In the genomic region with DNA sequence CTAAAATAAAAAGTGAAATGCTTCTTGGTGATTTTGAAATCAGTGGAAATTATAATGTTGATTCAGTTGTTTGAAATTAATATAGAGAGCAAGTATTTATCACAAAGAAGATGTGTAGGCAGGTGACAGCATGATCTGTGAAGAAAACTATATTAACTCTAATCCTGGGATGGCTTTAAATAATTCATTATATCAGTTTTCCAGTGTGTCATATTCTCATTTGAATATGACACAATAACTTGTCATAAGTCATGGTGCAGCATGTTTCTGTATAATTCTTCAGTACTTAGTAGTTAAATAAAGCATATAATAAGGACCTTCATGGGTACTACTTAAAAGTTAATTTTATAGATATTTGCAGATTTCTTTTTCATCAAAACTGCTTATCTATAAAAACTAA, we compare ENCODE assay signal across 18 cellular contexts.
DNase-seq lines count a peak whose midpoint lies in the region; ATAC-seq lines count a peak whose summit lies in the region.
"Had no signal": no experiment of that assay in that cellular context is flagged by ENCODE, and none has a peak within 500 bp of the region (broad histone marks: within the 10 kb centered on the region; RNA-seq: fewer than 3 reads in every experiment).

No MANE protein-coding gene starts in this region.

- H3K27ac ChIP-seq in epithelial cell of prostate: peak overlapping the region; percentile 76
- H3K27ac ChIP-seq: C4-2B, Peyer's patch had no signal

- peaks cover 87% of the 10 kb centered on the region for H3K4me1 Mint-ChIP-seq in activated naive CD8-positive, alpha-beta T cell (ENCODE audit: low read depth)
- H3K4me1 Mint-ChIP-seq in stimulated activated effector memory CD8-positive, alpha-beta T cell treated with anti-CD3 and anti-CD28 coated beads, Interleukin-12 subunit alpha, Interleukin-12 subunit beta, amount 100 ng/mL, for 72 hours: peaks cover 27% of the 10 kb centered on the region

- peak overlapping the region in 1 of 2 donors; percentile 36 for H3K27ac Mint-ChIP-seq in activated naive CD4-positive, alpha-beta T cell treated with anti-CD3 and anti-CD28 coated beads, Interleukin-2, amount 50 U/mL, for 72 hours
- peak overlapping the region; percentile 83 for H3K27ac Mint-ChIP-seq in activated naive CD8-positive, alpha-beta T cell
- no peak overlapping the region for H3K27ac Mint-ChIP-seq in stimulated activated effector memory CD8-positive, alpha-beta T cell treated with anti-CD3 and anti-CD28 coated beads, Interleukin-12 subunit alpha, Interleukin-12 subunit beta, amount 100 ng/mL, for 72 hours

- H3K9me3 Mint-ChIP-seq in activated naive CD4-positive, alpha-beta T cell treated with anti-CD3 and anti-CD28 coated beads, Interleukin-2, amount 50 U/mL, for 72 hours: no peaks in the 10 kb centered on the region
- no peaks in the 10 kb centered on the region for H3K9me3 Mint-ChIP-seq in activated naive CD8-positive, alpha-beta T cell (ENCODE audit: low read depth)
- H3K9me3 Mint-ChIP-seq in stimulated activated effector memory CD8-positive, alpha-beta T cell treated with anti-CD3 and anti-CD28 coated beads, Interleukin-12 subunit alpha, Interleukin-12 subunit beta, amount 100 ng/mL, for 72 hours: no peaks in the 10 kb centered on the region

- H3K4me3 Mint-ChIP-seq in activated naive CD8-positive, alpha-beta T cell: peak overlapping the region; percentile 8
- no peak overlapping the region for H3K4me3 Mint-ChIP-seq in stimulated activated effector memory CD8-positive, alpha-beta T cell treated with anti-CD3 and anti-CD28 coated beads, Interleukin-12 subunit alpha, Interleukin-12 subunit beta, amount 100 ng/mL, for 72 hours

- peaks cover 0 to 34% of the 10 kb centered on the region in 2 donors for H3K36me3 Mint-ChIP-seq in activated naive CD4-positive, alpha-beta T cell treated with anti-CD3 and anti-CD28 coated beads, Interleukin-2, amount 50 U/mL, for 72 hours
- H3K36me3 Mint-ChIP-seq in activated naive CD8-positive, alpha-beta T cell: peaks cover 27% of the 10 kb centered on the region
- peaks cover 37% of the 10 kb centered on the region for H3K36me3 Mint-ChIP-seq in stimulated activated effector memory CD8-positive, alpha-beta T cell treated with anti-CD3 and anti-CD28 coated beads, Interleukin-12 subunit alpha, Interleukin-12 subunit beta, amount 100 ng/mL, for 72 hours

- H3K27me3 Mint-ChIP-seq in activated naive CD8-positive, alpha-beta T cell: no peaks in the 10 kb centered on the region

- peak; percentile 27 to 33 for ATAC-seq in activated naive CD4-positive, alpha-beta T cell treated with anti-CD3 and anti-CD28 coated beads, Interleukin-2, amount 50 U/mL, for 72 hours
- ATAC-seq in stimulated activated effector memory CD8-positive, alpha-beta T cell treated with anti-CD3 and anti-CD28 coated beads, Interleukin-12 subunit alpha, Interleukin-12 subunit beta, amount 100 ng/mL, for 72 hours: peak; percentile 36
- ATAC-seq: K562, Right ventricle myocardium inferior had no signal

- DNase-seq in activated naive CD4-positive, alpha-beta T cell treated with anti-CD3 and anti-CD28 coated beads, Interleukin-2, amount 50 U/mL, for 72 hours (ENCODE audit: low spot score in 2 of 2): no peak
- DNase-seq in activated naive CD4-positive, alpha-beta T cell (lab: John Stamatoyannopoulos, UW): no peak
- DNase-seq in epithelial cell of prostate (ENCODE audit: low read depth, low spot score) (no peak), COLO668 (lab: John Stamatoyannopoulos, UW; ENCODE audit: unreplicated experiment) (no peak), SHP77 (lab: John Stamatoyannopoulos, UW) (no peak)
- DNase-seq in stimulated activated effector memory CD8-positive, alpha-beta T cell treated with anti-CD3 and anti-CD28 coated beads, Interleukin-12 subunit alpha, Interleukin-12 subunit beta, amount 100 ng/mL, for 72 hours (ENCODE audit: low spot score in 2 of 2): no peak
- DNase-seq: AML-193, DMS79 treated with DMSO at 0.1 percent for 48 hours, NCI-H1105, NCI-H2081, NCI-H2171 treated with DMSO at 0.1 percent for 48 hours, NCI-H446, NCI-H69, Peyer's patch had no signal
